In the genomic region with DNA sequence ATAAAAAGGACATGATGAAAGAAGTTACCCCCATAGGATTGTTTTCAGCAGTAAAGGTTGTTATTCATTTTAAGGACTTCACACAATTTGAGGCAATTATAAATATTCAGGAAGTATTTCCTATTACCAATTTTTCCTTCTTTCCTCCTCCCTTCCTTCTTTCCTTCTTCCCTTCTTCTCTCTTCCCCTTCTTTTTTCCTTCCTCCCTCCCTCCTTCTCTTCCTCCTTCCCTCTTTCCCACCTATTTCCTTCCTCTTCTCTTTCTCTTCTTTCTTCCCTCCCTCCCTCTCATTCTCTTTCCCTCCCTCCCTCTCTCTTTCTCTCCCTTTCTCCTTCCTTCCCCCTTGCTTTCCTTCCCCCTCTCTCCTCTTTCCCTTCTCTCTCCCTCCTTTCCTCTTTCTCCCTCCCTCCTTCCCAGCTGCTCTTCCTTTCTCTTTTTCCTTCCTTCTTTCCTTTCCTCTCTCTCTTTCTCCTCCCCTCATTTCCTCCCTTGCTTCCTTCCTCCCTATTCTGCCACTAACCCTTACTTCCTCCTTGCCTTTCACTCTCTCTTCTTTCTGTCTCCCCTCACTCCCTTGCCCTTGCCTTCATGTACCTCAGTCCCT, we compare ENCODE assay signal across 31 cellular contexts.
"Had no signal": no experiment of that assay in that cellular context is flagged by ENCODE, and none has a peak within 500 bp of the region (broad histone marks: within the 10 kb centered on the region; RNA-seq: fewer than 3 reads in every experiment).

No MANE protein-coding gene starts in this region.

- DNase-seq: dermis blood vessel endothelial cell; effector memory CD4-positive, alpha-beta T cell; foreskin keratinocyte; heart right ventricle; hippocampal formation; immature natural killer cell; left ventricle myocardium superior; lower lobe of right lung; naive B cell; pancreas; retina; stimulated activated CD4-positive, alpha-beta T cell treated with anti-CD3 and anti-CD28 coated beads, Interleukin-15, amount 100 ng/mL, for 24 hours; stimulated activated CD4-positive, alpha-beta T cell treated with anti-CD3 and anti-CD28 coated beads, Interleukin-2, amount 100 ng/mL, for 48 hours; stimulated activated naive CD4-positive, alpha-beta T cell; substantia nigra; testis; tibial artery; upper lobe of left lung had no signal

- H3K27me3 ChIP-seq: esophagus muscularis mucosa, foreskin keratinocyte, gastroesophageal sphincter, heart right ventricle, neutrophil, pancreas, right lobe of liver, testis, tibial artery, upper lobe of left lung had no signal

- ATAC-seq: foreskin keratinocyte; gastroesophageal sphincter; heart right ventricle; left ventricle myocardium superior; lower lobe of right lung; natural killer cell treated with Interleukin-12 subunit alpha and Interleukin-12 subunit beta and Interleukin-15 and Interleukin-18, amount 100 ng/mL, for 72 hours; pancreas had no signal

- H3K9me3 Mint-ChIP-seq: immature natural killer cell; mesothelial cell of epicardium; natural killer cell treated with Interleukin-12 subunit alpha and Interleukin-12 subunit beta and Interleukin-15 and Interleukin-18, amount 100 ng/mL, for 72 hours; neural crest cell had no signal

- H3K4me1 ChIP-seq: testis had no signal

- H3K27ac Mint-ChIP-seq: memory B cell; mesothelial cell of epicardium; natural killer cell treated with Interleukin-12 subunit alpha and Interleukin-12 subunit beta and Interleukin-15 and Interleukin-18, amount 100 ng/mL, for 72 hours had no signal

- H3K4me3 ChIP-seq: coronary artery, esophagus muscularis mucosa, gastroesophageal sphincter, heart right ventricle, lower lobe of right lung, mucosa of descending colon, pancreas, right lobe of liver, testis, tibial artery, upper lobe of left lung had no signal

- H3K36me3 Mint-ChIP-seq: memory B cell; mesothelial cell of epicardium; naive B cell; natural killer cell treated with Interleukin-12 subunit alpha and Interleukin-12 subunit beta and Interleukin-15 and Interleukin-18, amount 100 ng/mL, for 72 hours had no signal

- H3K9me3 ChIP-seq: esophagus muscularis mucosa, gastroesophageal sphincter, heart right ventricle, lower lobe of right lung, mucosa of descending colon, neutrophil, pancreas, right lobe of liver, testis, tibial artery, upper lobe of left lung had no signal

- H3K27me3 Mint-ChIP-seq: natural killer cell treated with Interleukin-12 subunit alpha and Interleukin-12 subunit beta and Interleukin-15 and Interleukin-18, amount 100 ng/mL, for 72 hours had no signal

- FAIRE-seq: endothelial cell of umbilical vein, pancreas, small intestine, urothelium cell line had no signal

- H3K4me3 Mint-ChIP-seq: immature natural killer cell; memory B cell; mesothelial cell of epicardium; natural killer cell treated with Interleukin-12 subunit alpha and Interleukin-12 subunit beta and Interleukin-15 and Interleukin-18, amount 100 ng/mL, for 72 hours; neural crest cell had no signal

- H3K36me3 ChIP-seq: esophagus muscularis mucosa, gastroesophageal sphincter, heart right ventricle, lower lobe of right lung, neutrophil, pancreas, right lobe of liver, tibial artery, upper lobe of left lung had no signal

- H3K27ac ChIP-seq: coronary artery, esophagus muscularis mucosa, foreskin keratinocyte, gastroesophageal sphincter, heart right ventricle, lower lobe of right lung, neutrophil, pancreas, right lobe of liver, testis, tibial artery had no signal

- H3K4me1 Mint-ChIP-seq: immature natural killer cell, mesothelial cell of epicardium had no signal
